Comparison of ENCODE assay signal across 1 cellular context in the genomic region with DNA sequence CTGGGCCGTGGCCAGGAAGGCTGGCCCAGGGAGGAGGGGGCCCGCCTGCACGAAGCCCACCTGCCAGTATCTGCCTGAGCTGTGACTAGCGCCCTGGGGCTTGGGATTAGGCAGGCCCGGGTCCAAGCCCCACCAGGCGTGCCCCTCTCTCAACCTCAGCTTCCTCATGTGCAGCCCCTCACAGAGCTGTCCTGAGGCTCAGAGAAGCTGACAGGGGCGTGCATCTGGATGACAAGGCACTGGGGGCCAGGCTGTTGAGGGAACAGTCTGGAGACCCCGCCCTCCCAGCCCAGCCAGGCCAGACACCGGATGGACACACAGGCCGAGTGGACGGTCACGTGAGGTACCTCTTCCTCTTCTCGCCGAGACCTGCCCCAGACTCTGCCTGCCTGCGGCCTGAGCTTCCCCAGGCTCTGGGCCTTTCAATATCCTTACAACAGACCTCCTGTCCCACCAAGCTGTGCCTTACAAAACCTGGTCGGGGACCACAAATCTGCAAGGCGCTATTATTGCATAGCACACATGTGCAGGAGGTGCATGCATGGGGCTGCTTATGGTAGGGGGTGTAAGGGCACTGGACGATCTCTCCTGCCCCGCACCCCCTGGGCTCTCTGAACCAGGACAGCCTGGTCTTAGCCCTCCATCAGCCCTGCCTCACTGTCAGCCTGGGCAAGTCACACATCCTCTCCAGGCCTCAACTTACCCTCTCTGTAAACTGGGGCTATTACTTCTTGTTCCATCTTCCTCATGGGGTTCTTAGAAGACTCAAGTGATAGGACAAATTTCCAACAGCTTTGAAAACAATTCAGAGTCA.
TF ChIP-seq lines count a peak whose summit lies in the region.

No MANE protein-coding gene starts in this region.

TF ChIP-seq in HepG2, 621 proteins besides CTCF, POLR2A, EP300 and RAD21 (continued from another document and continues in another):
- TF ChIP-seq, protein P1, sequence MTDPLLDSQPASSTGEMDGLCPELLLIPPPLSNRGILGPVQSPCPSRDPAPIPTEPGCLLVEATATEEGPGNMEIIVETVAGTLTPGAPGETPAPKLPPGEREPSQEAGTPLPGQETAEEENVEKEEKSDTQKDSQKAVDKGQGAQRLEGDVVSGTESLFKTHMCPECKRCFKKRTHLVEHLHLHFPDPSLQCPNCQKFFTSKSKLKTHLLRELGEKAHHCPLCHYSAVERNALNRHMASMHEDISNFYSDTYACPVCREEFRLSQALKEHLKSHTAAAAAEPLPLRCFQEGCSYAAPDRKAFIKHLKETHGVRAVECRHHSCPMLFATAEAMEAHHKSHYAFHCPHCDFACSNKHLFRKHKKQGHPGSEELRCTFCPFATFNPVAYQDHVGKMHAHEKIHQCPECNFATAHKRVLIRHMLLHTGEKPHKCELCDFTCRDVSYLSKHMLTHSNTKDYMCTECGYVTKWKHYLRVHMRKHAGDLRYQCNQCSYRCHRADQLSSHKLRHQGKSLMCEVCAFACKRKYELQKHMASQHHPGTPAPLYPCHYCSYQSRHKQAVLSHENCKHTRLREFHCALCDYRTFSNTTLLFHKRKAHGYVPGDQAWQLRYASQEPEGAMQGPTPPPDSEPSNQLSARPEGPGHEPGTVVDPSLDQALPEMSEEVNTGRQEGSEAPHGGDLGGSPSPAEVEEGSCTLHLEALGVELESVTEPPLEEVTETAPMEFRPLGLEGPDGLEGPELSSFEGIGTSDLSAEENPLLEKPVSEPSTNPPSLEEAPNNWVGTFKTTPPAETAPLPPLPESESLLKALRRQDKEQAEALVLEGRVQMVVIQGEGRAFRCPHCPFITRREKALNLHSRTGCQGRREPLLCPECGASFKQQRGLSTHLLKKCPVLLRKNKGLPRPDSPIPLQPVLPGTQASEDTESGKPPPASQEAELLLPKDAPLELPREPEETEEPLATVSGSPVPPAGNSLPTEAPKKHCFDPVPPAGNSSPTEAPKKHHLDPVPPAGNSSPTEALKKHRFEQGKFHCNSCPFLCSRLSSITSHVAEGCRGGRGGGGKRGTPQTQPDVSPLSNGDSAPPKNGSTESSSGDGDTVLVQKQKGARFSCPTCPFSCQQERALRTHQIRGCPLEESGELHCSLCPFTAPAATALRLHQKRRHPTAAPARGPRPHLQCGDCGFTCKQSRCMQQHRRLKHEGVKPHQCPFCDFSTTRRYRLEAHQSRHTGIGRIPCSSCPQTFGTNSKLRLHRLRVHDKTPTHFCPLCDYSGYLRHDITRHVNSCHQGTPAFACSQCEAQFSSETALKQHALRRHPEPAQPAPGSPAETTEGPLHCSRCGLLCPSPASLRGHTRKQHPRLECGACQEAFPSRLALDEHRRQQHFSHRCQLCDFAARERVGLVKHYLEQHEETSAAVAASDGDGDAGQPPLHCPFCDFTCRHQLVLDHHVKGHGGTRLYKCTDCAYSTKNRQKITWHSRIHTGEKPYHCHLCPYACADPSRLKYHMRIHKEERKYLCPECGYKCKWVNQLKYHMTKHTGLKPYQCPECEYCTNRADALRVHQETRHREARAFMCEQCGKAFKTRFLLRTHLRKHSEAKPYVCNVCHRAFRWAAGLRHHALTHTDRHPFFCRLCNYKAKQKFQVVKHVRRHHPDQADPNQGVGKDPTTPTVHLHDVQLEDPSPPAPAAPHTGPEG (CRISPR knock-in tag; IDR thresholded peaks at IDR 0.05): no peak
- TF ChIP-seq PAX8 (CRISPR knock-in tag; IDR thresholded peaks at IDR 0.05; ENCODE audit: borderline replicate concordance) (no peak), ZNF296 (CRISPR knock-in tag; conservative IDR thresholded peaks at IDR 0.05) (peak; percentile 91), MTF2 (CRISPR knock-in tag; IDR thresholded peaks at IDR 0.05; ENCODE audit: borderline replicate concordance) (no peak), U2AF1 (optimal IDR thresholded peaks at IDR 0.05; ENCODE audit: low read depth, low read length) (no peak), KAT7 (CRISPR knock-in tag; IDR thresholded peaks at IDR 0.05; ENCODE audit: borderline replicate concordance) (no peak), TCF12 (IDR thresholded peaks at IDR 0.05) (no peak), TCF12 (CRISPR knock-in tag; IDR thresholded peaks at IDR 0.05) (no peak), SSRP1 (CRISPR knock-in tag; IDR thresholded peaks at IDR 0.05) (no peak), RORA (CRISPR knock-in tag; IDR thresholded peaks at IDR 0.05) (no peak), ZNF253 (CRISPR knock-in tag; IDR thresholded peaks at IDR 0.05; ENCODE audit: borderline replicate concordance) (no peak), MXI1 (IDR thresholded peaks at IDR 0.05; ENCODE audit: borderline replicate concordance, low read depth, low read length) (no peak), ESRRA (CRISPR knock-in tag; IDR thresholded peaks at IDR 0.05; ENCODE audit: low read depth) (no peak), ZNF207 (IDR thresholded peaks at IDR 0.05; ENCODE audit: borderline replicate concordance) (no peak), POGZ (CRISPR knock-in tag; IDR thresholded peaks at IDR 0.05) (no peak), ZFP36L2 (CRISPR knock-in tag; IDR thresholded peaks at IDR 0.05) (no peak), TCF7 (IDR thresholded peaks at IDR 0.05; ENCODE audit: low read depth) (no peak), KDM4B (CRISPR knock-in tag; IDR thresholded peaks at IDR 0.05) (no peak), ZNF33B (CRISPR knock-in tag; IDR thresholded peaks at IDR 0.05) (no peak), KDM3A (CRISPR knock-in tag; IDR thresholded peaks at IDR 0.05; ENCODE audit: low read depth) (no peak), REPIN1 (CRISPR knock-in tag; IDR thresholded peaks at IDR 0.05; ENCODE audit: borderline replicate concordance, low read depth) (no peak), ZNF674 (CRISPR knock-in tag; IDR thresholded peaks at IDR 0.05; ENCODE audit: low read depth) (no peak), ZNF598 (CRISPR knock-in tag; IDR thresholded peaks at IDR 0.05; ENCODE audit: borderline replicate concordance) (no peak), ELF3 (CRISPR knock-in tag; IDR thresholded peaks at IDR 0.05) (no peak), ZNF724P (CRISPR knock-in tag; IDR thresholded peaks at IDR 0.05; ENCODE audit: borderline replicate concordance) (0 out of 2 replicates have a peak, but pooled peaks have one; percentile 14), ZNF124 (CRISPR knock-in tag; IDR thresholded peaks at IDR 0.05) (no peak), MTA1 (CRISPR knock-in tag; IDR thresholded peaks at IDR 0.05; ENCODE audit: borderline replicate concordance) (peak; percentile 53; the same call in 1 of the 2 replicates), SALL1 (CRISPR knock-in tag; IDR thresholded peaks at IDR 0.05) (0 out of 2 replicates have a peak, but pooled peaks have one; percentile 15), ADNP (CRISPR knock-in tag; IDR thresholded peaks at IDR 0.05) (no peak), ZNF567 (CRISPR knock-in tag; IDR thresholded peaks at IDR 0.05; ENCODE audit: borderline replicate concordance) (no peak; the same call in 1 of the 2 replicates), STAT5B (CRISPR knock-in tag; IDR thresholded peaks at IDR 0.05) (no peak), ZBTB7B (CRISPR knock-in tag; IDR thresholded peaks at IDR 0.05) (0 out of 2 replicates have a peak, but pooled peaks have one; percentile 16), NFYB (CRISPR knock-in tag; IDR thresholded peaks at IDR 0.05) (no peak), ZNF768 (CRISPR knock-in tag; IDR thresholded peaks at IDR 0.05) (peak; percentile 48; the same call in 1 of the 2 replicates)
- TF ChIP-seq, protein P2, sequence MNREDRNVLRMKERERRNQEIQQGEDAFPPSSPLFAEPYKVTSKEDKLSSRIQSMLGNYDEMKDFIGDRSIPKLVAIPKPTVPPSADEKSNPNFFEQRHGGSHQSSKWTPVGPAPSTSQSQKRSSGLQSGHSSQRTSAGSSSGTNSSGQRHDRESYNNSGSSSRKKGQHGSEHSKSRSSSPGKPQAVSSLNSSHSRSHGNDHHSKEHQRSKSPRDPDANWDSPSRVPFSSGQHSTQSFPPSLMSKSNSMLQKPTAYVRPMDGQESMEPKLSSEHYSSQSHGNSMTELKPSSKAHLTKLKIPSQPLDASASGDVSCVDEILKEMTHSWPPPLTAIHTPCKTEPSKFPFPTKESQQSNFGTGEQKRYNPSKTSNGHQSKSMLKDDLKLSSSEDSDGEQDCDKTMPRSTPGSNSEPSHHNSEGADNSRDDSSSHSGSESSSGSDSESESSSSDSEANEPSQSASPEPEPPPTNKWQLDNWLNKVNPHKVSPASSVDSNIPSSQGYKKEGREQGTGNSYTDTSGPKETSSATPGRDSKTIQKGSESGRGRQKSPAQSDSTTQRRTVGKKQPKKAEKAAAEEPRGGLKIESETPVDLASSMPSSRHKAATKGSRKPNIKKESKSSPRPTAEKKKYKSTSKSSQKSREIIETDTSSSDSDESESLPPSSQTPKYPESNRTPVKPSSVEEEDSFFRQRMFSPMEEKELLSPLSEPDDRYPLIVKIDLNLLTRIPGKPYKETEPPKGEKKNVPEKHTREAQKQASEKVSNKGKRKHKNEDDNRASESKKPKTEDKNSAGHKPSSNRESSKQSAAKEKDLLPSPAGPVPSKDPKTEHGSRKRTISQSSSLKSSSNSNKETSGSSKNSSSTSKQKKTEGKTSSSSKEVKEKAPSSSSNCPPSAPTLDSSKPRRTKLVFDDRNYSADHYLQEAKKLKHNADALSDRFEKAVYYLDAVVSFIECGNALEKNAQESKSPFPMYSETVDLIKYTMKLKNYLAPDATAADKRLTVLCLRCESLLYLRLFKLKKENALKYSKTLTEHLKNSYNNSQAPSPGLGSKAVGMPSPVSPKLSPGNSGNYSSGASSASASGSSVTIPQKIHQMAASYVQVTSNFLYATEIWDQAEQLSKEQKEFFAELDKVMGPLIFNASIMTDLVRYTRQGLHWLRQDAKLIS (CRISPR knock-in tag; IDR thresholded peaks at IDR 0.05): no peak
- TF ChIP-seq, protein P3, sequence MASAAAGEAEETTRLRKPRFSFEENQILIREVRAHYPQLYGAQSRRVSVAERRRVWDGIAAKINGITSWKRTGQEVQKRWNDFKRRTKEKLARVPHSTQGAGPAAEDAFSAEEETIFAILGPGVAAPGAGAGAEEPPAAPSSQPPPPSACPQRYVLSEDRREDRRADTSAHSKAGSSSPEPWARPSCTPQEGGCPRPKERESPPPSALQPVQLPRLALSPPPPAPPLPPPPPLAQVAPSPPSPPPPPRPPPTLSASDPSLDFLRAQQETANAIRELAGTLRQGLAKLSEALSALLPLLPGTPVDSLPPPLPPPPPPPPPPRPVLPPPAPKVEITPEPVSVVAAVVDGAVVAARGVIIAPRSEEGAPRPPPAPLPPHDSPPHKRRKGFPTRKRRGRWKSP (CRISPR knock-in tag; IDR thresholded peaks at IDR 0.05): no peak
- TF ChIP-seq, protein P4, sequence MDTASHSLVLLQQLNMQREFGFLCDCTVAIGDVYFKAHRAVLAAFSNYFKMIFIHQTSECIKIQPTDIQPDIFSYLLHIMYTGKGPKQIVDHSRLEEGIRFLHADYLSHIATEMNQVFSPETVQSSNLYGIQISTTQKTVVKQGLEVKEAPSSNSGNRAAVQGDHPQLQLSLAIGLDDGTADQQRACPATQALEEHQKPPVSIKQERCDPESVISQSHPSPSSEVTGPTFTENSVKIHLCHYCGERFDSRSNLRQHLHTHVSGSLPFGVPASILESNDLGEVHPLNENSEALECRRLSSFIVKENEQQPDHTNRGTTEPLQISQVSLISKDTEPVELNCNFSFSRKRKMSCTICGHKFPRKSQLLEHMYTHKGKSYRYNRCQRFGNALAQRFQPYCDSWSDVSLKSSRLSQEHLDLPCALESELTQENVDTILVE (CRISPR knock-in tag; IDR thresholded peaks at IDR 0.05): no peak
- TF ChIP-seq, protein P5, sequence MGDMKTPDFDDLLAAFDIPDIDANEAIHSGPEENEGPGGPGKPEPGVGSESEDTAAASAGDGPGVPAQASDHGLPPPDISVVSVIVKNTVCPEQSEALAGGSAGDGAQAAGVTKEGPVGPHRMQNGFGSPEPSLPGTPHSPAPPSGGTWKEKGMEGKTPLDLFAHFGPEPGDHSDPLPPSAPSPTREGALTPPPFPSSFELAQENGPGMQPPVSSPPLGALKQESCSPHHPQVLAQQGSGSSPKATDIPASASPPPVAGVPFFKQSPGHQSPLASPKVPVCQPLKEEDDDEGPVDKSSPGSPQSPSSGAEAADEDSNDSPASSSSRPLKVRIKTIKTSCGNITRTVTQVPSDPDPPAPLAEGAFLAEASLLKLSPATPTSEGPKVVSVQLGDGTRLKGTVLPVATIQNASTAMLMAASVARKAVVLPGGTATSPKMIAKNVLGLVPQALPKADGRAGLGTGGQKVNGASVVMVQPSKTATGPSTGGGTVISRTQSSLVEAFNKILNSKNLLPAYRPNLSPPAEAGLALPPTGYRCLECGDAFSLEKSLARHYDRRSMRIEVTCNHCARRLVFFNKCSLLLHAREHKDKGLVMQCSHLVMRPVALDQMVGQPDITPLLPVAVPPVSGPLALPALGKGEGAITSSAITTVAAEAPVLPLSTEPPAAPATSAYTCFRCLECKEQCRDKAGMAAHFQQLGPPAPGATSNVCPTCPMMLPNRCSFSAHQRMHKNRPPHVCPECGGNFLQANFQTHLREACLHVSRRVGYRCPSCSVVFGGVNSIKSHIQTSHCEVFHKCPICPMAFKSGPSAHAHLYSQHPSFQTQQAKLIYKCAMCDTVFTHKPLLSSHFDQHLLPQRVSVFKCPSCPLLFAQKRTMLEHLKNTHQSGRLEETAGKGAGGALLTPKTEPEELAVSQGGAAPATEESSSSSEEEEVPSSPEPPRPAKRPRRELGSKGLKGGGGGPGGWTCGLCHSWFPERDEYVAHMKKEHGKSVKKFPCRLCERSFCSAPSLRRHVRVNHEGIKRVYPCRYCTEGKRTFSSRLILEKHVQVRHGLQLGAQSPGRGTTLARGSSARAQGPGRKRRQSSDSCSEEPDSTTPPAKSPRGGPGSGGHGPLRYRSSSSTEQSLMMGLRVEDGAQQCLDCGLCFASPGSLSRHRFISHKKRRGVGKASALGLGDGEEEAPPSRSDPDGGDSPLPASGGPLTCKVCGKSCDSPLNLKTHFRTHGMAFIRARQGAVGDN (CRISPR knock-in tag; IDR thresholded peaks at IDR 0.05): peak; percentile 75
- TF ChIP-seq, protein P6, sequence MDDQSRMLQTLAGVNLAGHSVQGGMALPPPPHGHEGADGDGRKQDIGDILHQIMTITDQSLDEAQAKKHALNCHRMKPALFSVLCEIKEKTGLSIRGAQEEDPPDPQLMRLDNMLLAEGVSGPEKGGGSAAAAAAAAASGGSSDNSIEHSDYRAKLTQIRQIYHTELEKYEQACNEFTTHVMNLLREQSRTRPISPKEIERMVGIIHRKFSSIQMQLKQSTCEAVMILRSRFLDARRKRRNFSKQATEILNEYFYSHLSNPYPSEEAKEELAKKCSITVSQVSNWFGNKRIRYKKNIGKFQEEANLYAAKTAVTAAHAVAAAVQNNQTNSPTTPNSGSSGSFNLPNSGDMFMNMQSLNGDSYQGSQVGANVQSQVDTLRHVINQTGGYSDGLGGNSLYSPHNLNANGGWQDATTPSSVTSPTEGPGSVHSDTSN (CRISPR knock-in tag; IDR thresholded peaks at IDR 0.05; ENCODE audit: borderline replicate concordance): no peak
